Comparison of ENCODE assay signal across 1 cellular context in genomic region chr17:66445229-66445628, GRCh38.
TF ChIP-seq lines count a peak whose summit lies in the region.

No MANE protein-coding gene starts in this region.

TF ChIP-seq in WTC11, 78 proteins besides CTCF, POLR2A, EP300 and RAD21 (continued from another document):
- TF ChIP-seq STAT6 (CRISPR knock-in tag; conservative IDR thresholded peaks at IDR 0.05; ENCODE audit: low read depth), result no peak
- no peak for TF ChIP-seq HMGXB4 (CRISPR knock-in tag; IDR thresholded peaks at IDR 0.05)
- no peak for TF ChIP-seq ARID4B (CRISPR knock-in tag; IDR thresholded peaks at IDR 0.05; ENCODE audit: borderline replicate concordance)
- TF ChIP-seq SOX15 (CRISPR knock-in tag; IDR thresholded peaks at IDR 0.05), result no peak
- no peak for TF ChIP-seq ATF2 (CRISPR knock-in tag; IDR thresholded peaks at IDR 0.05; ENCODE audit: borderline replicate concordance, low read depth)
- no peak for TF ChIP-seq FOXP4 (CRISPR knock-in tag; IDR thresholded peaks at IDR 0.05)
- TF ChIP-seq CREB1 (CRISPR knock-in tag; IDR thresholded peaks at IDR 0.05), result no peak
- no peak for TF ChIP-seq E2F5 (CRISPR knock-in tag; IDR thresholded peaks at IDR 0.05)
TF ChIP-seq in WTC11: peak in this region for 0.
